ENCODE assay signal across 12 cellular contexts in genomic region chr14:101564819-101565698, GRCh38. TPM values are rescaled to one million over a fixed set of nuclear protein-coding genes. Genes with fewer than 3 reads are reported as not detected.
DNase-seq lines count a peak whose midpoint lies in the region; ATAC-seq and TF ChIP-seq lines count a peak whose summit lies in the region.
"Had no signal": no experiment of that assay in that cellular context is flagged by ENCODE, and none has a peak within 500 bp of the region (broad histone marks: within the 10 kb centered on the region; RNA-seq: fewer than 3 reads in every experiment).

No MANE protein-coding gene starts in this region.

- no peaks in the 10 kb centered on the region for H3K4me1 ChIP-seq in RWPE2 (ENCODE audit: insufficient read depth, poor library complexity, severe bottlenecking)
- H3K4me1 ChIP-seq in iPS DF 6.9 (ENCODE audit: control insufficient read depth, insufficient read depth, low read length), result peaks cover 3% of the 10 kb centered on the region; the same call in 1 of the 2 replicates
- H3K4me1 ChIP-seq in ovary (ENCODE audit: insufficient read depth), result peaks cover 6% of the 10 kb centered on the region

- no peak overlapping the region for H3K27ac ChIP-seq in RWPE2 (ENCODE audit: poor library complexity, severe bottlenecking)
- H3K27ac ChIP-seq in iPS DF 6.9 (ENCODE audit: low read length), result no peak overlapping the region
- H3K27ac ChIP-seq in ovary, result no peak overlapping the region

- no peak for TF ChIP-seq POLR2A in ovary (IDR thresholded peaks at IDR 0.05)

- H3K36me3 ChIP-seq in H7 (replicated peaks; ENCODE audit: control insufficient read depth, insufficient read depth, low read length), result no peaks in the 10 kb centered on the region
- H3K36me3 ChIP-seq in RWPE2 (ENCODE audit: low read depth), result no peaks in the 10 kb centered on the region
- H3K36me3 ChIP-seq in iPS DF 6.9 (ENCODE audit: control insufficient read depth, insufficient read depth, low read length), result no peaks in the 10 kb centered on the region
- H3K36me3 ChIP-seq in ovary, result no peaks in the 10 kb centered on the region

- H3K27me3 ChIP-seq in H7 (ENCODE audit: control insufficient read depth, insufficient read depth, low read length), result peaks cover 72% of the 10 kb centered on the region
- peaks cover 81% of the 10 kb centered on the region for H3K27me3 ChIP-seq in RWPE2 (ENCODE audit: insufficient read depth, poor library complexity, severe bottlenecking)
- peaks cover 68% of the 10 kb centered on the region for H3K27me3 ChIP-seq in iPS DF 6.9 (ENCODE audit: control insufficient read depth, insufficient read depth, low read length)
- no peaks in the 10 kb centered on the region for H3K27me3 ChIP-seq in ovary

- TF ChIP-seq EP300 in ovary (IDR thresholded peaks at IDR 0.05), result no peak

- no peak for ATAC-seq in RWPE2 (ENCODE audit: low read depth)

- peak overlapping the region; percentile 38 for H3K4me3 ChIP-seq in H7 (ENCODE audit: insufficient read depth, low read depth, low read length)
- peak overlapping the region; percentile 12 for H3K4me3 ChIP-seq in RWPE2 (ENCODE audit: severe bottlenecking)
- peak overlapping the region; percentile 42; the same call in 1 of the 2 replicates for H3K4me3 ChIP-seq in iPS DF 6.9 (ENCODE audit: low read length)
- peak overlapping the region; percentile 21 for H3K4me3 ChIP-seq in ovary

- DNase-seq in H7, result peak; percentile 85
- DNase-seq in RWPE2 (ENCODE audit: low spot score), result no peak
- no peak for DNase-seq in iPS DF 6.9 (ENCODE audit: low read depth, low spot score)
- DNase-seq in ovary, result peak in 1 of 5 donors; percentile 26
- DNase-seq in activated CD4-positive, CD25-positive, alpha-beta regulatory T cell (lab: John Stamatoyannopoulos, UW), result no peak
- no peak for DNase-seq in stimulated activated naive CD4-positive, alpha-beta T cell treated with Interleukin-2 at 50 U/mL for 16 hours (lab: John Stamatoyannopoulos, UW)
- no peak for DNase-seq in stimulated activated CD4-positive, alpha-beta T cell treated with anti-CD3 and anti-CD28 coated beads, Interleukin-15, amount 100 ng/mL, for 24 hours
- DNase-seq: activated effector memory CD4-positive, alpha-beta T cell treated with anti-CD3 and anti-CD28 coated beads, Interleukin-2, amount 50 U/mL, for 16 hours; caudate nucleus; NCI-H1417 treated with DMSO at 0.1 percent for 48 hours; NCI-H82; stimulated activated CD4-positive, alpha-beta T cell treated with anti-CD3 and anti-CD28 coated beads, Interleukin-4, amount 100 ng/mL, for 24 hours had no signal

- no CpG with 5 or more reads among the region's 51 CpGs for WGBS in iPS DF 6.9 (ENCODE audit: insufficient coverage, insufficient read length)
- WGBS in ovary, 3 donors, result 3% methylated on average over 51 of the region's 51 CpGs

- H3K9me3 ChIP-seq in RWPE2 (ENCODE audit: severe bottlenecking), result peaks cover 13% of the 10 kb centered on the region
- H3K9me3 ChIP-seq in iPS DF 6.9 (ENCODE audit: control insufficient read depth, insufficient read depth, low read length), result no peaks in the 10 kb centered on the region
- peaks cover 5 to 17% of the 10 kb centered on the region in 2 donors for H3K9me3 ChIP-seq in ovary

- TF ChIP-seq CTCF in RWPE2 (IDR thresholded peaks at IDR 0.05; ENCODE audit: poor library complexity, severe bottlenecking), result no peak
- TF ChIP-seq CTCF in ovary (IDR thresholded peaks at IDR 0.05), result no peak

- intact Hi-C loops in ovary (cut with DNase I), result loop anchor here in 3 of 4 donors (5.0 to 10.0 kb wide), 6 partner anchors 88 to 660 kb away; partner anchors contain the start of gene RTL1 (in 1 of the 3)

RNA-seq across cellular contexts. Expression of gene DIO3, which starts 3.8 kb away (rescaled TPM):
- 0.85 and 1.0 TPM in 2 replicates for total RNA-seq in H7 (2014; rRNA removed; shearing (Covaris generic))
- 10 to 100 TPM in 6 of 7 donors, 1 to 10 TPM in 1; 5.6 to 24.7 (median 14.0) TPM for total RNA-seq in ovary
- polyA plus RNA-seq in ovary, result 10 to 100 TPM in 1 of 2 donors, 1 to 10 TPM in 1; 3.1 to 13.9 TPM
